ENCODE assay signal across 14 cellular contexts in genomic region chr4:20760053-20760452, GRCh38. TPM values are rescaled to one million over a fixed set of nuclear protein-coding genes. Genes with fewer than 3 reads are reported as not detected.
DNase-seq lines count a peak whose midpoint lies in the region; ATAC-seq and TF ChIP-seq lines count a peak whose summit lies in the region.
"Had no signal": no experiment of that assay in that cellular context is flagged by ENCODE, and none has a peak within 500 bp of the region (broad histone marks: within the 10 kb centered on the region; RNA-seq: fewer than 3 reads in every experiment).

No MANE protein-coding gene starts in this region.

- H3K4me3 Mint-ChIP-seq in endodermal cell (no peak overlapping the region), mesothelial cell of epicardium (no peak overlapping the region)
- H3K4me3 Mint-ChIP-seq: B cell, nephron progenitor cell had no signal

- H3K9me3 ChIP-seq in A673 (ENCODE audit: low read depth, low read length, poor library complexity, severe bottlenecking): no peaks in the 10 kb centered on the region
- H3K9me3 ChIP-seq in endodermal cell (ENCODE audit: control insufficient read depth, low read length): no peaks in the 10 kb centered on the region
- H3K9me3 ChIP-seq: left lung had no signal

- DNase-seq in A673 (ENCODE audit: low spot score): peak; percentile 36
- peak; percentile 20 for DNase-seq in M059J (ENCODE audit: low read depth)
- DNase-seq in endodermal cell: peak; percentile 53
- no peak for DNase-seq in mesothelial cell of epicardium (ENCODE audit: low spot score in 2 of 2, unreplicated experiment in 2 of 2)
- no peak for DNase-seq in T-helper 9 cell
- DNase-seq: activated T-cell treated with anti-CD3 and anti-CD28 coated beads, Interleukin-2, amount 50 U/mL, for 48 hours; left lung; NCI-H146; nephron progenitor cell had no signal

- POLR2A ChIA-PET in A673 (lab: Charles Lee; ENCODE audit: low non-redundant PET): no interaction called here

- no peak overlapping the region for H3K9ac ChIP-seq in endodermal cell (ENCODE audit: extremely low read depth, low read length, poor library complexity, severe bottlenecking)

- H3K27ac ChIP-seq in A673 (ENCODE audit: low read depth, low read length, poor library complexity, severe bottlenecking): no peak overlapping the region
- no peak overlapping the region for H3K27ac ChIP-seq in endodermal cell (ENCODE audit: low read depth, low read length)
- H3K27ac ChIP-seq: left lung had no signal

- H3K4me1 Mint-ChIP-seq in endodermal cell (no peaks in the 10 kb centered on the region), mesothelial cell of epicardium (no peaks in the 10 kb centered on the region)
- H3K4me1 Mint-ChIP-seq: B cell, nephron progenitor cell had no signal

- ATAC-seq in HG03095 (IDR thresholded peaks at IDR 0.05; ENCODE audit: unreplicated experiment) (no peak), GM19467 (IDR thresholded peaks at IDR 0.05; ENCODE audit: unreplicated experiment) (no peak)
- ATAC-seq: activated CD4-positive, CD25-positive, alpha-beta regulatory T cell treated with anti-CD3 and anti-CD28 coated beads, Interleukin-2, amount 50 U/mL, for 24 hours; left lung had no signal

- TF ChIP-seq CTCF in A673 (conservative IDR thresholded peaks at IDR 0.05; ENCODE audit: low read depth, low read length) (peak; percentile 37), GM12875 (IDR thresholded peaks at IDR 0.05; ENCODE audit: borderline replicate concordance, insufficient read depth, low read depth, low read length) (peak; percentile 20; the same call in 1 of the 2 replicates), endodermal cell (conservative IDR thresholded peaks at IDR 0.05) (peak; percentile 51), mesothelial cell of epicardium (IDR thresholded peaks at IDR 0.05; ENCODE audit: unreplicated experiment) (no peak)

- H3K4me1 ChIP-seq in A673 (ENCODE audit: insufficient read depth, low read length, poor library complexity, severe bottlenecking) (no peaks in the 10 kb centered on the region), endodermal cell (ENCODE audit: control insufficient read depth, insufficient read depth, low read length) (no peaks in the 10 kb centered on the region)
- H3K4me1 ChIP-seq: left lung had no signal

- H3K27me3 ChIP-seq in A673 (replicated peaks; ENCODE audit: insufficient read depth, low read depth, low read length, poor library complexity): no peaks in the 10 kb centered on the region
- no peaks in the 10 kb centered on the region for H3K27me3 ChIP-seq in endodermal cell (ENCODE audit: control insufficient read depth, insufficient read depth, low read length, poor library complexity, severe bottlenecking)
- H3K27me3 ChIP-seq: left lung had no signal

- intact Hi-C loops in A673 (cut with micrococcal nuclease; ENCODE audit: unreplicated experiment): no loop called here

- H3K9me3 Mint-ChIP-seq in endodermal cell: no peaks in the 10 kb centered on the region
- no peaks in the 10 kb centered on the region for H3K9me3 Mint-ChIP-seq in mesothelial cell of epicardium
- H3K9me3 Mint-ChIP-seq: nephron progenitor cell had no signal

- no peaks in the 10 kb centered on the region for H3K36me3 ChIP-seq in A673 (ENCODE audit: insufficient read depth, low read length, poor library complexity, severe bottlenecking)
- H3K36me3 ChIP-seq in endodermal cell (ENCODE audit: control insufficient read depth, insufficient read depth, low read length): no peaks in the 10 kb centered on the region
- H3K36me3 ChIP-seq: left lung had no signal

- H3K4me3 ChIP-seq in A673 (ENCODE audit: low read depth, low read length, poor library complexity, severe bottlenecking) (no peak overlapping the region), GM12875 (ENCODE audit: low read depth, low read length) (no peak overlapping the region), endodermal cell (ENCODE audit: low read length) (no peak overlapping the region)
- H3K4me3 ChIP-seq: left lung had no signal

- H3K27ac Mint-ChIP-seq in endodermal cell (no peak overlapping the region), mesothelial cell of epicardium (no peak overlapping the region)
- H3K27ac Mint-ChIP-seq: B cell, nephron progenitor cell had no signal

- H3K36me3 Mint-ChIP-seq in endodermal cell (ENCODE audit: low read depth) (no peaks in the 10 kb centered on the region), mesothelial cell of epicardium (no peaks in the 10 kb centered on the region)

- CTCF ChIA-PET in A673 (lab: Charles Lee): interaction anchor here (1.0 kb wide), 1 partner anchor 9 kb away, joined by 7 read pairs; no protein-coding TSS in a partner anchor

- WGBS in endodermal cell (ENCODE audit: insufficient coverage in 1 of 2, insufficient read length in 1 of 2), 2 experiments: 80 to 86% methylated on average over 1 to 2 of the region's 2 CpGs

- BruUV-seq in A673 (replicated peaks; lab: Mats Ljungman, UMichigan): no TSS peak

- H3K27me3 Mint-ChIP-seq in endodermal cell (ENCODE audit: insufficient read depth) (no peaks in the 10 kb centered on the region), mesothelial cell of epicardium (ENCODE audit: low read depth) (no peaks in the 10 kb centered on the region)
- H3K27me3 Mint-ChIP-seq: B cell had no signal

RNA-seq across cellular contexts. Expression of gene PACRGL, which starts 59.8 kb away (rescaled TPM):
- 29.6 and 34.9 TPM in 2 replicates for total RNA-seq in A673 (2021)
- 15.9 and 22.7 TPM in 2 replicates for total RNA-seq in M059J (2014; rRNA removed; shearing (Covaris generic))
- total RNA-seq in endodermal cell: 10 to 100 TPM; 19.4 to 24.2 TPM
- polyA plus RNA-seq in endodermal cell (2013, experiment 1 of 2): 31.4 TPM
- polyA plus RNA-seq in endodermal cell (2013, experiment 2 of 2): 26.9 TPM
- 25.7 to 30.8 TPM (median 30.5 TPM) in 3 replicates for total RNA-seq in mesothelial cell of epicardium

Comparison
In these comparisons a context has a peak if more than half of its experiments do, and no peak if none do; other contexts are left out.
1. DNase-seq: peak in A673 (single experiment), M059J (single experiment) and endodermal cell (single experiment); none in mesothelial cell of epicardium (0 of 2) and T-helper 9 cell (single experiment).